Comparison of ENCODE assay signal across 9 cellular contexts in the genomic region with DNA sequence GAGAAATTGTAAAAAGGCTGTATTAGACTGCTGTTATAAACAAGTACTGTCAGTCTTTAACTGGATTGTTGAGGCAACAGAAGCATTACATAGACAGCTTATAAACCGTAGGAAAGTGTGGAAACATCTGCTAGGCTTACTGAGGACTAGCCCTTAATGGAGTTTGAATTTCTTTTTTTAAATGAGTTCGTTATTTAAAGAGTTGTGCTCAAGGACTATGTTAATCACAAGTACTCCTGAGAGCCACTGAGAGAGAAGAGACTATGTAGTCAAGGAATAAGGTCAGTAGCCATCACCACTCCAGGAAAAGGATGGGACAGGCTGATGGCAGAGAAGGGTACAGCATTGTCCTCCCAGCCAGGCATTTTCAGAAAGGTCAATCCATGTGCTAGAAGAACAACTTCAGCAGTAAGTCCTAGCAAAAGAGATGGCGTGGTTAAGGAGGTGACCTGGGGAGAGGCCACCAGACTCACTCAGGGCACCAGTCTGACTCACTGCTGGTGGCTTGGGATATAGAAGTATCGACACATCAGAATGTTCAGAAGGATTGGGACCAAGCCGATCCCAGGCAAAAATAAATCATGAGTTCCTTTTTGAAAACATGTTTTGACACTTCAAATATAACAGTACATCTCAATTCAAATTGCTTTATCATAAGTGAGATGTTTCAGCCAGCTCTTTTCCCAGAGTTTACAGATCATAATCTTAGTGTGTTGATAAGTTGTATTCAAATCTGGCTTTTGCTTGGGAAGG. TPM values are rescaled to one million over a fixed set of nuclear protein-coding genes. Genes with fewer than 3 reads are reported as not detected.
DNase-seq lines count a peak whose midpoint lies in the region; ATAC-seq, FAIRE-seq and TF ChIP-seq lines count a peak whose summit lies in the region.
"Had no signal": no experiment of that assay in that cellular context is flagged by ENCODE, and none has a peak within 500 bp of the region (broad histone marks: within the 10 kb centered on the region; RNA-seq: fewer than 3 reads in every experiment).

No MANE protein-coding gene starts in this region.

- no peak for TF ChIP-seq RAD21 in K562 (CRISPR knock-in tag; conservative IDR thresholded peaks at IDR 0.05 in 1 of 2, IDR thresholded peaks at IDR 0.05 in 1 of 2)

- peaks cover 0 to 24% of the 10 kb centered on the region in 2 experiments; a peak in 2 of 5 replicates for H3K4me1 ChIP-seq in K562 (replicated peaks in 1 of 2; ENCODE audit: control insufficient read depth in 2 of 2, insufficient read depth in 2 of 2, low read length in 2 of 2)

- CTCF ChIA-PET in K562 (lab: Yijun Ruan, JAX; ENCODE audit: low intra/inter-chr PET ratio): no interaction called here

- BruUV-seq in K562 (replicated peaks; lab: Mats Ljungman, UMichigan): no TSS peak

- H3K27me3 ChIP-seq in K562 (ENCODE audit: control insufficient read depth in 2 of 2, insufficient read depth in 2 of 2, low read length in 2 of 2): no peaks in the 10 kb centered on the region
- H3K27me3 ChIP-seq: upper lobe of left lung had no signal

- H2AFZ ChIP-seq in K562 (ENCODE audit: low read depth, low read length): no peak overlapping the region

- H3K9me3 Mint-ChIP-seq in natural killer cell treated with Interleukin-12 subunit alpha and Interleukin-12 subunit beta and Interleukin-15 and Interleukin-18, amount 100 ng/mL, for 72 hours: no peaks in the 10 kb centered on the region

- TF ChIP-seq EP300 in K562 (IDR thresholded peaks at IDR 0.05; ENCODE audit: low read length): no peak

- no peak overlapping the region for H3K9ac ChIP-seq in K562 (ENCODE audit: insufficient read depth in 1 of 2, low read depth in 2 of 2, low read length in 2 of 2)

- TF ChIP-seq POLR2A in K562 (conservative IDR thresholded peaks at IDR 0.05): peak; percentile 67

- H3K9me3 ChIP-seq in K562 (replicated peaks; ENCODE audit: control insufficient read depth, insufficient read depth, low read depth, low read length): no peaks in the 10 kb centered on the region
- H3K9me3 ChIP-seq: upper lobe of left lung had no signal

- H3K27me3 Mint-ChIP-seq in natural killer cell treated with Interleukin-12 subunit alpha and Interleukin-12 subunit beta and Interleukin-15 and Interleukin-18, amount 100 ng/mL, for 72 hours: no peaks in the 10 kb centered on the region

- POLR2A ChIA-PET in K562 (lab: Yijun Ruan, JAX): interaction anchor here (0.6 to 1.0 kb wide), 2 partner anchors 8 to 44 kb away, joined by 3 to 4 read pairs; no protein-coding TSS in a partner anchor

- peaks cover 30% of the 10 kb centered on the region for H4K20me1 ChIP-seq in K562 (replicated peaks; ENCODE audit: control insufficient read depth, insufficient read depth, low read length)

- no peaks in the 10 kb centered on the region for H3K9me1 ChIP-seq in K562 (ENCODE audit: control insufficient read depth, insufficient read depth, low read length)

- H3K4me1 Mint-ChIP-seq in natural killer cell treated with Interleukin-12 subunit alpha and Interleukin-12 subunit beta and Interleukin-15 and Interleukin-18, amount 100 ng/mL, for 72 hours (ENCODE audit: low read depth in 2 of 2): peaks cover 32% of the 10 kb centered on the region in 2 donors

- 0% methylated on average over 5 of the region's 5 CpGs for WGBS in K562 (ENCODE audit: insufficient coverage, low coverage, missing lambda C conversion rate)

- peak overlapping the region; percentile 5; the same call in 1 of the 3 replicates for H3K27ac ChIP-seq in K562 (ENCODE audit: extremely low read depth, low read depth, low read length)

- peak; percentile 35 for DNase-seq in NCI-H2171 treated with DMSO at 0.1 percent for 48 hours (lab: John Stamatoyannopoulos, UW)
- DNase-seq in NCI-H2171 (lab: John Stamatoyannopoulos, UW): no peak
- DNase-seq in NAMALWA (ENCODE audit: low spot score): peak; percentile 56
- peak in 2 of 4 experiments; percentile 40 to 59 for DNase-seq in K562 (ENCODE audit: extremely low read depth in 1 of 4, low spot score in 3 of 4)
- no peak for DNase-seq in natural killer cell treated with Interleukin-12 subunit alpha and Interleukin-12 subunit beta and Interleukin-15 and Interleukin-18, amount 100 ng/mL, for 72 hours (ENCODE audit: low spot score)
- DNase-seq in T-helper 2 cell: no peak
- no peak for DNase-seq in GDM1 (lab: John Stamatoyannopoulos, UW)
- DNase-seq in KG1 (lab: John Stamatoyannopoulos, UW): no peak
- DNase-seq: upper lobe of left lung had no signal

- no peak overlapping the region for H3K4me3 Mint-ChIP-seq in natural killer cell treated with Interleukin-12 subunit alpha and Interleukin-12 subunit beta and Interleukin-15 and Interleukin-18, amount 100 ng/mL, for 72 hours

- H3K79me2 ChIP-seq in K562 (ENCODE audit: control insufficient read depth, insufficient read depth, low read length): peaks cover 22% of the 10 kb centered on the region

- in situ Hi-C loops in K562 (cut with MboI): loop anchor here (10.0 to 25.0 kb wide), 3 partner anchors 734 to 1241 kb away; a partner anchor contains a TSS

- peaks cover 28% of the 10 kb centered on the region for H3K36me3 ChIP-seq in K562 (ENCODE audit: control insufficient read depth, insufficient read depth, low read length)

- no peak for TF ChIP-seq CTCF in K562 (IDR thresholded peaks at IDR 0.05 in 2 of 3, conservative IDR thresholded peaks at IDR 0.05 in 1 of 3; ENCODE audit: insufficient read depth in 2 of 3, low read depth in 1 of 3, low read length in 3 of 3)

- ATAC-seq in K562: peak; percentile 21
- peak; percentile 37 to 45 for ATAC-seq in natural killer cell treated with Interleukin-12 subunit alpha and Interleukin-12 subunit beta and Interleukin-15 and Interleukin-18, amount 100 ng/mL, for 72 hours

- no peak overlapping the region for H3K4me2 ChIP-seq in K562 (ENCODE audit: insufficient read depth, low read length)

- FAIRE-seq in K562 (lab: Jason Lieb, UNC): no peak

- peak overlapping the region; percentile 92 to 98 for H3K27ac Mint-ChIP-seq in natural killer cell treated with Interleukin-12 subunit alpha and Interleukin-12 subunit beta and Interleukin-15 and Interleukin-18, amount 100 ng/mL, for 72 hours

- intact Hi-C loops in K562 (cut with micrococcal nuclease): loop anchor here (5.0 to 10.0 kb wide), 2 partner anchors 156 to 289 kb away; no protein-coding TSS in a partner anchor

- H3K36me3 Mint-ChIP-seq in natural killer cell treated with Interleukin-12 subunit alpha and Interleukin-12 subunit beta and Interleukin-15 and Interleukin-18, amount 100 ng/mL, for 72 hours: peaks cover 34% of the 10 kb centered on the region

- no peak overlapping the region for H3K4me3 ChIP-seq in K562
- H3K4me3 ChIP-seq: upper lobe of left lung had no signal

TF ChIP-seq in K562, 482 proteins besides CTCF, POLR2A, EP300 and RAD21 (continues in another document):
- TF ChIP-seq ESRRB (CRISPR knock-in tag; IDR thresholded peaks at IDR 0.05; ENCODE audit: borderline replicate concordance) (peak; percentile 59; the same call in 1 of the 2 replicates), EZH2 (IDR thresholded peaks at IDR 0.05; ENCODE audit: borderline replicate concordance, low read depth, low read length) (no peak)

RNA-seq across cellular contexts. Expression of a gene that starts 6.4 kb away (rescaled TPM):
- 363 and 458 TPM in 2 replicates for total RNA-seq in K562 (2011; cell fraction: chromatin; rRNA removed; ENCODE audit: low replicate concordance)
- 943 and 1,017 TPM in 2 replicates for total RNA-seq in K562 (2011; cell fraction: nucleolus; rRNA removed)
- 1,246 and 2,729 TPM in 2 replicates for total RNA-seq in K562 (2011; cell fraction: nucleoplasm; rRNA removed)
- total RNA-seq in K562 (2014; rRNA removed) (2,497 and 2,891 TPM in 2 replicates), K562 (2014; rRNA removed; fragmentation: Illumina TruSeq; extraction: Trizol) (3,394 and 3,487 TPM in 2 replicates), K562 (2015; rRNA removed; fragmentation: Illumina TruSeq; extraction: Trizol) (2,347 and 2,541 TPM in 2 replicates), K562 (2021) (1,973 and 2,048 TPM in 2 replicates)
- polyA plus RNA-seq in K562 (2011; rRNA removed) (5,249 and 6,224 TPM in 2 replicates), K562 (2014; fragmentation: Illumina TruSeq; extraction: Trizol) (1,443 and 1,772 TPM in 2 replicates), K562 (2014; fragmentation: Nextera tagmentation; extraction: Ambion mirVana) (1,000 to 10,000 TPM; 2,016 to 3,006 TPM), K562 (2014; rRNA removed) (2,945 and 3,407 TPM in 2 replicates)
- 7,336 and 9,426 TPM in 2 replicates for polyA plus RNA-seq in K562 (2011; cell fraction: cytosol; rRNA removed)
- polyA plus RNA-seq in K562 (2011; cell fraction: nucleus; rRNA removed): 1,942 and 2,998 TPM in 2 replicates
- 4,153 and 5,760 TPM in 2 replicates for polyA plus RNA-seq in K562 (2012)
- 3,452 and 4,777 TPM in 2 replicates for polyA minus RNA-seq in K562 (2011; rRNA and poly(A)+ RNA removed)
- polyA minus RNA-seq in K562 (2011; cell fraction: cytosol; rRNA and poly(A)+ RNA removed): 1,188 and 1,495 TPM in 2 replicates
- polyA minus RNA-seq in K562 (2011; cell fraction: nucleus; rRNA and poly(A)+ RNA removed): 441 and 725 TPM in 2 replicates
- 1,000 to 10,000 TPM in 1 of 2 donors, 100 to 1,000 TPM in 1; 832 to 1,576 TPM for total RNA-seq in natural killer cell treated with Interleukin-12 subunit alpha and Interleukin-12 subunit beta and Interleukin-15 and Interleukin-18, amount 100 ng/mL, for 72 hours

RNA-seq across cellular contexts. Expression of a gene that starts 22.4 kb away (rescaled TPM):
- 47.9 and 106 TPM in 2 replicates for total RNA-seq in K562 (2011; cell fraction: chromatin; rRNA removed; ENCODE audit: low replicate concordance)
- total RNA-seq in K562 (2011; cell fraction: nucleolus; rRNA removed): 38.9 and 46.3 TPM in 2 replicates
- 71.7 and 73.2 TPM in 2 replicates for total RNA-seq in K562 (2011; cell fraction: nucleoplasm; rRNA removed)
- 26.4 and 28.2 TPM in 2 replicates for total RNA-seq in K562 (2014; rRNA removed)
- 44.7 and 49.6 TPM in 2 replicates for total RNA-seq in K562 (2014; rRNA removed; fragmentation: Illumina TruSeq; extraction: Trizol)
- 19.5 and 23.5 TPM in 2 replicates for total RNA-seq in K562 (2015; rRNA removed; fragmentation: Illumina TruSeq; extraction: Trizol)
- 33.2 and 37.5 TPM in 2 replicates for total RNA-seq in K562 (2021)
- 25.7 and 49.1 TPM in 2 replicates for polyA plus RNA-seq in K562 (2011; rRNA removed)
- polyA plus RNA-seq in K562 (2011; cell fraction: cytosol; rRNA removed): 11.0 and 21.9 TPM in 2 replicates
- 29.5 and 34.9 TPM in 2 replicates for polyA plus RNA-seq in K562 (2011; cell fraction: nucleus; rRNA removed)
- polyA plus RNA-seq in K562 (2012): 18.7 and 20.2 TPM in 2 replicates
- polyA plus RNA-seq in K562 (2014; fragmentation: Illumina TruSeq; extraction: Trizol): 35.6 and 41.5 TPM in 2 replicates
- polyA plus RNA-seq in K562 (2014; fragmentation: Nextera tagmentation; extraction: Ambion mirVana): 10 to 100 TPM; 10.4 to 14.5 TPM
- 32.0 and 39.9 TPM in 2 replicates for polyA plus RNA-seq in K562 (2014; rRNA removed)
- polyA minus RNA-seq in K562 (2011; rRNA and poly(A)+ RNA removed): 27.6 and 41.0 TPM in 2 replicates
- polyA minus RNA-seq in K562 (2011; cell fraction: cytosol; rRNA and poly(A)+ RNA removed): 7.1 and 12.8 TPM in 2 replicates
- 11.2 and 11.9 TPM in 2 replicates for polyA minus RNA-seq in K562 (2011; cell fraction: nucleus; rRNA and poly(A)+ RNA removed)
- 1 to 10 TPM; 2.9 to 5.6 TPM for total RNA-seq in natural killer cell treated with Interleukin-12 subunit alpha and Interleukin-12 subunit beta and Interleukin-15 and Interleukin-18, amount 100 ng/mL, for 72 hours

Comparison
In these comparisons a context has a peak if more than half of its experiments do, and no peak if none do; other contexts are left out.
1. DNase-seq: peak in NCI-H2171 treated with DMSO at 0.1 percent for 48 hours (single experiment) and NAMALWA (single experiment); none in NCI-H2171 (single experiment), natural killer cell treated with Interleukin-12 subunit alpha and Interleukin-12 subunit beta and Interleukin-15 and Interleukin-18, amount 100 ng/mL, for 72 hours (single experiment), T-helper 2 cell (0 of 5), GDM1 (single experiment) and KG1 (single experiment).